ENCODE assay signal across 14 cellular contexts in genomic region chr3:100641471-100642032, GRCh38. TPM values are rescaled to one million over a fixed set of nuclear protein-coding genes. Genes with fewer than 3 reads are reported as not detected.
DNase-seq lines count a peak whose midpoint lies in the region; ATAC-seq and TF ChIP-seq lines count a peak whose summit lies in the region.
"Had no signal": no experiment of that assay in that cellular context is flagged by ENCODE, and none has a peak within 500 bp of the region (broad histone marks: within the 10 kb centered on the region; RNA-seq: fewer than 3 reads in every experiment).

No MANE protein-coding gene starts in this region.

- no peak overlapping the region for H3K4me3 Mint-ChIP-seq in stimulated activated naive B cell treated with anti-CD40 and anti-IgM and Interleukin-4, amounts not matched to agents 10 μg/mL and 1 μg/mL and 100 μg/mL, for 72 hours
- H3K4me3 Mint-ChIP-seq in nephron progenitor cell = no peak overlapping the region

- no peaks in the 10 kb centered on the region for H3K9me3 Mint-ChIP-seq in stimulated activated naive B cell treated with anti-CD40 and anti-IgM and Interleukin-4, amounts not matched to agents 10 μg/mL and 1 μg/mL and 100 μg/mL, for 72 hours
- no peaks in the 10 kb centered on the region for H3K9me3 Mint-ChIP-seq in nephron progenitor cell

- ATAC-seq in right cardiac atrium (no peak), HG02943 (IDR thresholded peaks at IDR 0.05; ENCODE audit: low read depth, unreplicated experiment) (peak; percentile 87)
- ATAC-seq in stimulated activated naive B cell treated with anti-CD40 and anti-IgM and Interleukin-4, amounts not matched to agents 10 μg/mL and 1 μg/mL and 100 μg/mL, for 72 hours (replicated peaks) = peak; percentile 86 to 91

- H3K4me3 ChIP-seq in cardiac muscle cell = no peak overlapping the region
- no peak overlapping the region for H3K4me3 ChIP-seq in right cardiac atrium (ENCODE audit: low read length)
- H3K4me3 ChIP-seq: SK-N-MC, thoracic aorta had no signal

- H3K9me3 ChIP-seq in cardiac muscle cell (ENCODE audit: low read depth) = no peaks in the 10 kb centered on the region
- no peaks in the 10 kb centered on the region for H3K9me3 ChIP-seq in right cardiac atrium (ENCODE audit: control insufficient read depth, low read length)
- H3K9me3 ChIP-seq: thoracic aorta had no signal

- intact Hi-C loops in right cardiac atrium (cut with DNase I) = no loop called here

- H3K27me3 ChIP-seq in cardiac muscle cell (no peaks in the 10 kb centered on the region), right cardiac atrium (ENCODE audit: control insufficient read depth, insufficient read depth) (no peaks in the 10 kb centered on the region)

- H3K36me3 Mint-ChIP-seq in stimulated activated naive B cell treated with anti-CD40 and anti-IgM and Interleukin-4, amounts not matched to agents 10 μg/mL and 1 μg/mL and 100 μg/mL, for 72 hours = no peaks in the 10 kb centered on the region
- H3K36me3 Mint-ChIP-seq in nephron progenitor cell (ENCODE audit: low read depth) = no peaks in the 10 kb centered on the region

- H3K27me3 Mint-ChIP-seq in stimulated activated naive B cell treated with anti-CD40 and anti-IgM and Interleukin-4, amounts not matched to agents 10 μg/mL and 1 μg/mL and 100 μg/mL, for 72 hours = peaks cover 9 to 12% of the 10 kb centered on the region in 2 donors
- H3K27me3 Mint-ChIP-seq in nephron progenitor cell (ENCODE audit: low read depth, poor library complexity) = peaks cover 12% of the 10 kb centered on the region

- peak overlapping the region; percentile 59 for H3K27ac ChIP-seq in cardiac muscle cell
- H3K27ac ChIP-seq in right cardiac atrium (ENCODE audit: low read length) = no peak overlapping the region
- H3K27ac ChIP-seq: SK-N-MC, thoracic aorta had no signal

- TF ChIP-seq CTCF in cardiac muscle cell (IDR thresholded peaks at IDR 0.05; ENCODE audit: low read depth, low read length) (no peak), nephron progenitor cell (IDR thresholded peaks at IDR 0.05) (no peak)

- WGBS in right cardiac atrium = 51% methylated on average over 3 of the region's 3 CpGs

- peaks cover 2 to 11% of the 10 kb centered on the region in 2 donors for H3K4me1 Mint-ChIP-seq in stimulated activated naive B cell treated with anti-CD40 and anti-IgM and Interleukin-4, amounts not matched to agents 10 μg/mL and 1 μg/mL and 100 μg/mL, for 72 hours
- H3K4me1 Mint-ChIP-seq in nephron progenitor cell = no peaks in the 10 kb centered on the region

- H3K4me1 ChIP-seq in cardiac muscle cell (ENCODE audit: low read depth) = peaks cover 31% of the 10 kb centered on the region
- no peaks in the 10 kb centered on the region for H3K4me1 ChIP-seq in right cardiac atrium (ENCODE audit: control insufficient read depth, insufficient read depth, low read length)

- no peak overlapping the region for H3K27ac Mint-ChIP-seq in stimulated activated naive B cell treated with anti-CD40 and anti-IgM and Interleukin-4, amounts not matched to agents 10 μg/mL and 1 μg/mL and 100 μg/mL, for 72 hours
- no peak overlapping the region for H3K27ac Mint-ChIP-seq in nephron progenitor cell

- peaks cover 60% of the 10 kb centered on the region for H3K36me3 ChIP-seq in cardiac muscle cell
- H3K36me3 ChIP-seq: thoracic aorta had no signal

- DNase-seq in cardiac muscle cell (ENCODE audit: low read depth in 1 of 2, low spot score in 1 of 2) = no peak
- no peak for DNase-seq in right cardiac atrium
- peak; percentile 71 for DNase-seq in NCI-H82 (lab: John Stamatoyannopoulos, UW)
- no peak for DNase-seq in stimulated activated naive B cell treated with anti-CD40 and anti-IgM and Interleukin-4, amounts not matched to agents 10 μg/mL and 1 μg/mL and 100 μg/mL, for 72 hours
- no peak for DNase-seq in NCI-H1092 (lab: John Stamatoyannopoulos, UW)
- DNase-seq in nephron progenitor cell = no peak
- no peak for DNase-seq in stimulated activated CD4-positive, alpha-beta T cell treated with anti-CD3 and anti-CD28 coated beads, Interleukin-4, amount 100 ng/mL, for 1 hour
- DNase-seq: 8988T, amniotic stem cell, NCI-H2171 treated with DMSO at 0.1 percent for 48 hours had no signal

RNA-seq across cellular contexts. Expression of gene ADGRG7, which starts 32.2 kb away (rescaled TPM):
- 43.2 and 46.5 TPM in 2 replicates for total RNA-seq in cardiac muscle cell
- polyA plus RNA-seq in cardiac muscle cell = 38.6 and 49.4 TPM in 2 replicates
- total RNA-seq in right cardiac atrium = not detected
- not detected for polyA plus RNA-seq in right cardiac atrium
- total RNA-seq: thoracic aorta had no signal
- polyA plus RNA-seq: neural cell had no signal

Comparison
In these comparisons a context has a peak if more than half of its experiments do, and no peak if none do; other contexts are left out.
1. RNA of gene ADGRG7, which starts 32.2 kb away (total RNA-seq): 43.2 to 46.5 TPM in cardiac muscle cell; not detected in right cardiac atrium; every median in the first group is over 10 times any median in the second.
2. ATAC-seq: peak in HG02943 (single experiment) and stimulated activated naive B cell treated with anti-CD40 and anti-IgM and Interleukin-4, amounts not matched to agents 10 μg/mL and 1 μg/mL and 100 μg/mL, for 72 hours (2 of 2); none in right cardiac atrium (0 of 2).